Comparison of ENCODE assay signal across 2 cellular contexts in genomic region chr6:5122504-5123112, GRCh38.
TF ChIP-seq lines count a peak whose summit lies in the region.

No MANE protein-coding gene starts in this region.

TF ChIP-seq in WTC11, 78 proteins besides CTCF, POLR2A, EP300 and RAD21 (continues in another document):
- no peak for TF ChIP-seq AR (CRISPR knock-in tag; IDR thresholded peaks at IDR 0.05)
- TF ChIP-seq HMGXB4 (CRISPR knock-in tag; IDR thresholded peaks at IDR 0.05) = no peak
- no peak for TF ChIP-seq ZBTB43 (CRISPR knock-in tag; IDR thresholded peaks at IDR 0.05)
- no peak for TF ChIP-seq ZNF416 (CRISPR knock-in tag; IDR thresholded peaks at IDR 0.05)
- TF ChIP-seq E2F5 (CRISPR knock-in tag; IDR thresholded peaks at IDR 0.05) = no peak
- TF ChIP-seq ATF1 (CRISPR knock-in tag; IDR thresholded peaks at IDR 0.05) = no peak
- no peak for TF ChIP-seq ZBTB21 (CRISPR knock-in tag; IDR thresholded peaks at IDR 0.05; ENCODE audit: borderline replicate concordance)
- TF ChIP-seq GABPB1 (CRISPR knock-in tag; IDR thresholded peaks at IDR 0.05) = no peak
- no peak for TF ChIP-seq ZNF219 (CRISPR knock-in tag; IDR thresholded peaks at IDR 0.05; ENCODE audit: borderline replicate concordance)
- TF ChIP-seq E2F1 (CRISPR knock-in tag; IDR thresholded peaks at IDR 0.05) = no peak
- no peak for TF ChIP-seq ZNF512 (CRISPR knock-in tag; IDR thresholded peaks at IDR 0.05; ENCODE audit: borderline replicate concordance)
- TF ChIP-seq USF1 (CRISPR knock-in tag; IDR thresholded peaks at IDR 0.05) = no peak
- no peak for TF ChIP-seq ZNF671 (CRISPR knock-in tag; IDR thresholded peaks at IDR 0.05)
- TF ChIP-seq CREM (CRISPR knock-in tag; IDR thresholded peaks at IDR 0.05) = no peak
- TF ChIP-seq PRRX2 (CRISPR knock-in tag; IDR thresholded peaks at IDR 0.05) = no peak
- no peak for TF ChIP-seq IRF2 (CRISPR knock-in tag; IDR thresholded peaks at IDR 0.05; ENCODE audit: borderline replicate concordance, low read depth)
- no peak for TF ChIP-seq NFYB (CRISPR knock-in tag; conservative IDR thresholded peaks at IDR 0.05; ENCODE audit: low read depth)
- no peak for TF ChIP-seq NR1H2 (CRISPR knock-in tag; IDR thresholded peaks at IDR 0.05)
- TF ChIP-seq EMX1 (CRISPR knock-in tag; IDR thresholded peaks at IDR 0.05) = no peak

TF ChIP-seq in liver, 16 proteins besides CTCF, POLR2A, EP300 and RAD21 (continued from another document):
- TF ChIP-seq NR2F2 (IDR thresholded peaks at IDR 0.05) (no peak), ATF3 (IDR thresholded peaks at IDR 0.05) (no peak), RXRA (IDR thresholded peaks at IDR 0.05) (no peak), FOXA1 (IDR thresholded peaks at IDR 0.05) (no peak), EGR1 (IDR thresholded peaks at IDR 0.05; ENCODE audit: low read depth in 2 of 2) (no peak), REST (IDR thresholded peaks at IDR 0.05) (no peak), MAX (IDR thresholded peaks at IDR 0.05) (no peak)
TF ChIP-seq in liver: peak in this region for 0.
